Comparison of ENCODE assay signal across 8 cellular contexts in genomic region chr3:100334340-100335136, GRCh38. TPM values are rescaled to one million over a fixed set of nuclear protein-coding genes. Genes with fewer than 3 reads are reported as not detected.
DNase-seq lines count a peak whose midpoint lies in the region; ATAC-seq, FAIRE-seq and TF ChIP-seq lines count a peak whose summit lies in the region.

TSS of gene NIT2 (plus strand) at chr3:100334757. CDS start at chr3:100334792, 35 bp downstream.

- peaks cover 0 to 10% (median 8%) of the 10 kb centered on the region in 3 donors for H3K4me1 ChIP-seq in pancreas
- peaks cover 4 to 7% of the 10 kb centered on the region in 2 donors for H3K4me1 ChIP-seq in thyroid gland

- peaks cover 7% of the 10 kb centered on the region for H3K36me3 Mint-ChIP-seq in activated naive CD8-positive, alpha-beta T cell treated with anti-CD3 and anti-CD28 coated beads, Interleukin-2, amount 10 ng/mL, durations not matched to agents 7 days and 5 days

- no peaks in the 10 kb centered on the region for H3K27me3 Mint-ChIP-seq in activated naive CD8-positive, alpha-beta T cell treated with anti-CD3 and anti-CD28 coated beads, Interleukin-2, amount 10 ng/mL, durations not matched to agents 7 days and 5 days

- H3K27ac ChIP-seq in SU-DHL-6 (ENCODE audit: low read depth, low read length) (peak within 1 kb of the TSS; percentile 74), pancreas (peak within 1 kb of the TSS; percentile 35 to 87 (median 64)), thyroid gland (peak within 1 kb of the TSS; percentile 67 to 79 (median 79))

- intact Hi-C loops in Right ventricle myocardium inferior (cut with DNase I) (no loop called here), pancreas (cut with DNase I) (no loop called here), thyroid gland (cut with DNase I) (no loop called here)

- H3K4me2 ChIP-seq in SU-DHL-6 (ENCODE audit: low read depth, low read length, poor library complexity, severe bottlenecking), result peak within 1 kb of the TSS; percentile 96

- no peaks in the 10 kb centered on the region for H3K9me3 ChIP-seq in SU-DHL-6 (ENCODE audit: insufficient read depth, low read length)
- H3K9me3 ChIP-seq in pancreas, result no peaks in the 10 kb centered on the region
- H3K9me3 ChIP-seq in thyroid gland, result no peaks in the 10 kb centered on the region

- H3K9ac ChIP-seq in SU-DHL-6 (ENCODE audit: low read length), result peak within 1 kb of the TSS; percentile 74

- H3K36me3 ChIP-seq in SU-DHL-6 (ENCODE audit: low read length), result no peaks in the 10 kb centered on the region
- peaks cover 0 to 2% (median 0%) of the 10 kb centered on the region in 3 donors for H3K36me3 ChIP-seq in pancreas
- H3K36me3 ChIP-seq in thyroid gland, result peaks cover 1 to 3% of the 10 kb centered on the region in 2 donors

- no peaks in the 10 kb centered on the region for H3K9me2 ChIP-seq in SU-DHL-6 (replicated peaks; ENCODE audit: insufficient read depth, low read length)

- no peaks in the 10 kb centered on the region for H3K27me3 ChIP-seq in SU-DHL-6 (ENCODE audit: low read length)
- H3K27me3 ChIP-seq in pancreas, result no peaks in the 10 kb centered on the region
- H3K27me3 ChIP-seq in thyroid gland, result no peaks in the 10 kb centered on the region

- H3K9me3 Mint-ChIP-seq in activated naive CD8-positive, alpha-beta T cell treated with anti-CD3 and anti-CD28 coated beads, Interleukin-2, amount 10 ng/mL, durations not matched to agents 7 days and 5 days, result no peaks in the 10 kb centered on the region

- H3K27ac Mint-ChIP-seq in activated naive CD8-positive, alpha-beta T cell treated with anti-CD3 and anti-CD28 coated beads, Interleukin-2, amount 10 ng/mL, durations not matched to agents 7 days and 5 days, result peak within 1 kb of the TSS; percentile 89

- no peak for FAIRE-seq in pancreas (lab: Jason Lieb, UNC)

- H3K4me1 Mint-ChIP-seq in activated naive CD8-positive, alpha-beta T cell treated with anti-CD3 and anti-CD28 coated beads, Interleukin-2, amount 10 ng/mL, durations not matched to agents 7 days and 5 days, result peaks cover 18% of the 10 kb centered on the region

- TF ChIP-seq CTCF in GM10266 (IDR thresholded peaks at IDR 0.05; ENCODE audit: control insufficient read depth, insufficient read depth, low read depth, missing control alignments) (peak; percentile 11), NB4 (IDR thresholded peaks at IDR 0.05; ENCODE audit: low read depth, low read length) (no peak), SU-DHL-6 (IDR thresholded peaks at IDR 0.05; ENCODE audit: insufficient read depth, low read length, poor library complexity, severe bottlenecking) (no peak), pancreas (IDR thresholded peaks at IDR 0.05) (no peak), thyroid gland (IDR thresholded peaks at IDR 0.05) (peak in 1 of 6 experiments; percentile 19)

- H3K79me2 ChIP-seq in SU-DHL-6 (ENCODE audit: insufficient read depth, low read length), result peaks cover 10% of the 10 kb centered on the region

- TF ChIP-seq POLR2A in NB4 (IDR thresholded peaks at IDR 0.05; ENCODE audit: extremely low read depth, insufficient read length) (peak; percentile 89), thyroid gland (IDR thresholded peaks at IDR 0.05) (peak in 1 of 2 donors; percentile 80)

- WGBS in pancreas, 2 donors, result 0 to 1% methylated on average over 60 to 78 of the region's 78 CpGs
- WGBS in thyroid gland, 2 donors, result 1 to 2% methylated on average over 15 to 33 of the region's 78 CpGs

- DNase-seq in GM10266 (ENCODE audit: extremely low spot score) (peak; percentile 94), NB4 (ENCODE audit: low read depth) (peak; percentile 95), Right ventricle myocardium inferior (ENCODE audit: missing footprints) (peak; percentile 96), pancreas (peak; percentile 82 to 95 (median 88)), thyroid gland (peak; percentile 91)
- peak; percentile 85 for DNase-seq in activated naive CD8-positive, alpha-beta T cell treated with anti-CD3 and anti-CD28 coated beads, Interleukin-2, amount 10 ng/mL, durations not matched to agents 7 days and 5 days

- H4K20me1 ChIP-seq in SU-DHL-6 (ENCODE audit: low read depth, low read length), result no peaks in the 10 kb centered on the region

- peak within 1 kb of the TSS; percentile 90 for H3K4me3 Mint-ChIP-seq in activated naive CD8-positive, alpha-beta T cell treated with anti-CD3 and anti-CD28 coated beads, Interleukin-2, amount 10 ng/mL, durations not matched to agents 7 days and 5 days

- peak within 1 kb of the TSS; percentile 97 for H2AFZ ChIP-seq in SU-DHL-6 (ENCODE audit: low read depth, low read length, severe bottlenecking)

- peaks cover 9% of the 10 kb centered on the region; the same call in 1 of the 2 replicates for H3F3A ChIP-seq in SU-DHL-6 (ENCODE audit: insufficient read depth)

- H3K4me3 ChIP-seq in NB4 (ENCODE audit: low read depth, low read length) (peak within 1 kb of the TSS; percentile 84), SU-DHL-6 (ENCODE audit: insufficient read depth, low read length, poor library complexity, severe bottlenecking) (peak within 1 kb of the TSS; percentile 67), pancreas (peak within 1 kb of the TSS; percentile 74 to 77 (median 76)), thyroid gland (replicated peaks in 1 of 3) (peak within 1 kb of the TSS; percentile 56 to 61 (median 60))

- POLR2A ChIA-PET in activated naive CD8-positive, alpha-beta T cell treated with anti-CD3 and anti-CD28 coated beads, Interleukin-2, amount 10 ng/mL, durations not matched to agents 7 days and 5 days (lab: Charles Lee), result interaction anchor here (0.5 to 2.1 kb wide), 6 partner anchors 12 to 74 kb away, joined by 3 to 5 read pairs (median 5); partner anchors contain the start of genes LNP1 and TBC1D23

- peak; percentile 91 for ATAC-seq in HG02571 (IDR thresholded peaks at IDR 0.05; ENCODE audit: unreplicated experiment)
- peak; percentile 98 for ATAC-seq in activated naive CD8-positive, alpha-beta T cell treated with anti-CD3 and anti-CD28 coated beads, Interleukin-2, amount 10 ng/mL, durations not matched to agents 7 days and 5 days (ENCODE audit: low read depth)
- ATAC-seq in Right ventricle myocardium inferior, result peak; percentile 98
- ATAC-seq in pancreas, result peak; percentile 96 to 98 (median 98)

RNA-seq across cellular contexts. Expression of gene NIT2, which starts in this region (rescaled TPM):
- total RNA-seq in activated naive CD8-positive, alpha-beta T cell treated with anti-CD3 and anti-CD28 coated beads, Interleukin-2, amount 10 ng/mL, durations not matched to agents 7 days and 5 days, result 10 to 100 TPM; 42.8 to 43.5 TPM
- total RNA-seq in Right ventricle myocardium inferior (51.3 TPM), pancreas (10 to 100 TPM; 14.2 to 23.4 (median 17.2) TPM), thyroid gland (10 to 100 TPM; 38.3 to 59.3 (median 48.8) TPM)
- polyA plus RNA-seq in pancreas, result 10 to 100 TPM; 19.6 to 38.6 TPM

Comparison
In these comparisons a context has a peak if more than half of its experiments do, and no peak if none do; other contexts are left out.
1. Peak in every context shown above with its lines: DNase-seq, ATAC-seq, H3K4me3 ChIP-seq and H3K27ac ChIP-seq.